Comparison of ENCODE assay signal across 8 cellular contexts in the genomic region with DNA sequence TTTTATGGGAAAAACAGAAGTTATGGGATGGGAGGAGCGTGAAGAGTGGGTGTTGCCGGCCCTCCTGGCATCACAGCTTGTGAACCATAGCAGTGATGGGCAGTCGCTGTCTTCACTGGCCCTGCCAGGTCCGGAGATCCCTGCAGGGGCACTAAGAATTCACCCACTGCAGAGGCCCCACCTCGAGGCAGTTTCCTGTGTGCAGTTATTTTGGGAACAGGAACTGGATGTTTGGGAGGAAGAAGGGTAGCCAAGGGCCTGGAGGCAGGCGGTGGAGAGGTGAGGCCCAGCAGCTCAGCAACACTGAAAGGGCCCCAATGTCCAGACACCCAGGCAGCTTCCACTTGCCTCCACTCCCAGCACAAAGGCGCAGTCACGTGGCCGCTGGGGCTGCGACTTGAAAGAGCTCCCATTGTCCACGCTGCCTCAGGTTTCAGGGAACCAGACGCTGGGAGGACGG.
DNase-seq lines count a peak whose midpoint lies in the region; ATAC-seq and TF ChIP-seq lines count a peak whose summit lies in the region.

No MANE protein-coding gene starts in this region.

- H3K27ac ChIP-seq in caudate nucleus (ENCODE audit: low read depth, low read length): peak overlapping the region; percentile 64
- H3K27ac ChIP-seq in skeletal muscle tissue (ENCODE audit: low read depth, low read length): peak overlapping the region; percentile 80

- peaks cover 3% of the 10 kb centered on the region for H3K27me3 Mint-ChIP-seq in stimulated activated memory B cell treated with anti-CD40 and anti-IgM and Interleukin-4, amounts not matched to agents 10 μg/mL and 1 μg/mL and 100 μg/mL, for 72 hours
- H3K27me3 Mint-ChIP-seq in Calu3 (ENCODE audit: unreplicated experiment): peaks cover 51% of the 10 kb centered on the region

- intact Hi-C loops in Calu3 (cut with micrococcal nuclease; ENCODE audit: unreplicated experiment): no loop called here

- peaks cover 20 to 25% (median 25%) of the 10 kb centered on the region in 3 donors for H3K4me1 ChIP-seq in skeletal muscle tissue (ENCODE audit: control insufficient read depth in 3 of 3, insufficient read depth in 3 of 3, low read length in 3 of 3)

- H3K4me3 Mint-ChIP-seq in stimulated activated memory B cell treated with anti-CD40 and anti-IgM and Interleukin-4, amounts not matched to agents 10 μg/mL and 1 μg/mL and 100 μg/mL, for 72 hours: no peak overlapping the region
- H3K4me3 Mint-ChIP-seq in Calu3 (ENCODE audit: low read depth, unreplicated experiment): no peak overlapping the region

- H3K27me3 ChIP-seq in skeletal muscle tissue (ENCODE audit: control insufficient read depth in 3 of 3, insufficient read depth in 3 of 3, low read length in 3 of 3): no peaks in the 10 kb centered on the region

- no peak for ATAC-seq in stimulated activated memory B cell treated with anti-CD40 and anti-IgM and Interleukin-4, amounts not matched to agents 10 μg/mL and 1 μg/mL and 100 μg/mL, for 72 hours

- BruUV-seq in Calu3 (replicated peaks; lab: Mats Ljungman, UMichigan): no TSS peak

- H3K4me1 Mint-ChIP-seq in stimulated activated memory B cell treated with anti-CD40 and anti-IgM and Interleukin-4, amounts not matched to agents 10 μg/mL and 1 μg/mL and 100 μg/mL, for 72 hours: no peaks in the 10 kb centered on the region
- no peaks in the 10 kb centered on the region for H3K4me1 Mint-ChIP-seq in Calu3 (ENCODE audit: low read depth, unreplicated experiment)

- no peak overlapping the region for H3K27ac Mint-ChIP-seq in stimulated activated memory B cell treated with anti-CD40 and anti-IgM and Interleukin-4, amounts not matched to agents 10 μg/mL and 1 μg/mL and 100 μg/mL, for 72 hours
- H3K27ac Mint-ChIP-seq in Calu3 (ENCODE audit: unreplicated experiment): no peak overlapping the region

- H3K36me3 Mint-ChIP-seq in stimulated activated memory B cell treated with anti-CD40 and anti-IgM and Interleukin-4, amounts not matched to agents 10 μg/mL and 1 μg/mL and 100 μg/mL, for 72 hours: no peaks in the 10 kb centered on the region
- H3K36me3 Mint-ChIP-seq in Calu3 (ENCODE audit: insufficient read depth, unreplicated experiment): no peaks in the 10 kb centered on the region

- H3K4me3 ChIP-seq in skeletal muscle tissue (ENCODE audit: low read length in 3 of 3): peak overlapping the region; percentile 55 to 64 (median 59)

- no peaks in the 10 kb centered on the region for H3K9me3 ChIP-seq in skeletal muscle tissue (ENCODE audit: control insufficient read depth in 3 of 3, low read length in 3 of 3)

- no peaks in the 10 kb centered on the region for H3K9me3 Mint-ChIP-seq in stimulated activated memory B cell treated with anti-CD40 and anti-IgM and Interleukin-4, amounts not matched to agents 10 μg/mL and 1 μg/mL and 100 μg/mL, for 72 hours
- no peaks in the 10 kb centered on the region for H3K9me3 Mint-ChIP-seq in Calu3 (ENCODE audit: low read depth, unreplicated experiment)

- DNase-seq in M059J (ENCODE audit: low read depth): peak; percentile 57
- peak in 58 of 61 donors; percentile 8 to 84 (median 62) for DNase-seq in caudate nucleus (lab: John Stamatoyannopoulos, UW)
- peak; percentile 46 for DNase-seq in kidney tubule cell (ENCODE audit: low spot score)
- no peak for DNase-seq in SIG-M5 (lab: John Stamatoyannopoulos, UW)
- no peak for DNase-seq in activated CD4-positive, alpha-beta T cell treated with anti-CD3 and anti-CD28 coated beads for 1 hour
- no peak for DNase-seq in Calu3

- H3K9ac ChIP-seq in skeletal muscle tissue (ENCODE audit: low read depth in 1 of 3, low read length in 3 of 3): peak overlapping the region in 2 of 3 donors; percentile 67

- CTCF ChIA-PET in Calu3 (lab: Charles Lee): no interaction called here

- TF ChIP-seq CTCF in Calu3 (IDR thresholded peaks at IDR 0.05; ENCODE audit: unreplicated experiment): no peak

- H3K36me3 ChIP-seq in skeletal muscle tissue (ENCODE audit: control insufficient read depth in 3 of 3, insufficient read depth in 3 of 3, low read length in 3 of 3): no peaks in the 10 kb centered on the region

Comparison
In these comparisons a context has a peak if more than half of its experiments do, and no peak if none do; other contexts are left out.
1. DNase-seq: peak in M059J (single experiment), caudate nucleus (58 of 61) and kidney tubule cell (single experiment); none in SIG-M5 (single experiment), activated CD4-positive, alpha-beta T cell treated with anti-CD3 and anti-CD28 coated beads for 1 hour (single experiment) and Calu3 (single experiment).